ENCODE assay signal across 8 cellular contexts in genomic region chr2:37925063-37925897, GRCh38. TPM values are rescaled to one million over a fixed set of nuclear protein-coding genes. Genes with fewer than 3 reads are reported as not detected.
DNase-seq lines count a peak whose midpoint lies in the region; TF ChIP-seq lines count a peak whose summit lies in the region.

Gene RMDN2 (plus strand): TSS chr2:37925287. CDS start chr2:37929278, 3,991 bp downstream.

- H3K27me3 ChIP-seq in OCI-LY1 (ENCODE audit: insufficient read depth, low read length) (no peaks in the 10 kb centered on the region), mononuclear cell (ENCODE audit: insufficient read depth, low read length) (no peaks in the 10 kb centered on the region)

- no peaks in the 10 kb centered on the region for H3K36me3 ChIP-seq in OCI-LY1 (ENCODE audit: insufficient read depth, low read length)

- no peaks in the 10 kb centered on the region for H3K9me2 ChIP-seq in OCI-LY1 (ENCODE audit: low read depth, low read length)

- DNase-seq in COLO829 (ENCODE audit: low spot score) (peak; percentile 82), GM20000 (ENCODE audit: low spot score) (peak; percentile 91), HT1080 (ENCODE audit: low read depth) (peak; percentile 95), activated T-cell treated with anti-CD3 and anti-CD28 coated beads for 1 hour (ENCODE audit: low read depth) (peak; percentile 67), epithelial cell of esophagus (ENCODE audit: low read depth) (peak; percentile 79)
- peak; percentile 56 to 69 for DNase-seq in stimulated activated CD8-positive, alpha-beta memory T cell treated with anti-CD3 and anti-CD28 coated beads, Interleukin-4, amount 100 ng/mL, for 1 hour (ENCODE audit: low read depth in 2 of 2, low spot score in 1 of 2)

- H3K4me1 ChIP-seq in OCI-LY1 (ENCODE audit: insufficient read depth, low read length, severe bottlenecking) (peaks cover 13% of the 10 kb centered on the region), mononuclear cell (ENCODE audit: insufficient read depth, low read length) (peaks cover 33% of the 10 kb centered on the region)

- no peak for TF ChIP-seq CTCF in GM20000 (IDR thresholded peaks at IDR 0.05; ENCODE audit: extremely low read depth, missing control alignments)
- TF ChIP-seq CTCF in OCI-LY1 (IDR thresholded peaks at IDR 0.05; ENCODE audit: low read length) = no peak; the same call in 1 of the 2 replicates
- no peak for TF ChIP-seq CTCF in epithelial cell of esophagus (IDR thresholded peaks at IDR 0.05; ENCODE audit: insufficient read depth, low read depth, low read length, missing control alignments)

- H3K79me2 ChIP-seq in OCI-LY1 (ENCODE audit: insufficient read depth, low read length) = no peaks in the 10 kb centered on the region

- H3K4me3 ChIP-seq in OCI-LY1 (ENCODE audit: low read depth, low read length, poor library complexity, severe bottlenecking) (peak within 1 kb of the TSS; percentile 79), epithelial cell of esophagus (ENCODE audit: low read length) (peak within 1 kb of the TSS; percentile 72), mononuclear cell (ENCODE audit: low read length) (peak within 1 kb of the TSS; percentile 75)

- no peaks in the 10 kb centered on the region for H3K9me3 ChIP-seq in OCI-LY1 (ENCODE audit: low read length)
- no peaks in the 10 kb centered on the region for H3K9me3 ChIP-seq in mononuclear cell (ENCODE audit: low read depth, low read length)

- H3F3A ChIP-seq in OCI-LY1 (ENCODE audit: insufficient read depth, low read length) = no peaks in the 10 kb centered on the region

- peak within 1 kb of the TSS; percentile 64 for H2AFZ ChIP-seq in OCI-LY1 (ENCODE audit: low read length)

- H4K20me1 ChIP-seq in OCI-LY1 (ENCODE audit: insufficient read depth, low read length) = no peaks in the 10 kb centered on the region

- H3K4me2 ChIP-seq in OCI-LY1 (ENCODE audit: low read length) = peak within 1 kb of the TSS; percentile 86

- peak within 1 kb of the TSS; percentile 37 for H3K27ac ChIP-seq in OCI-LY1 (ENCODE audit: low read depth, low read length, poor library complexity, severe bottlenecking)

- peak within 1 kb of the TSS; percentile 82 for H3K9ac ChIP-seq in OCI-LY1 (ENCODE audit: low read length)

RNA-seq across cellular contexts. Expression of gene RMDN2, which starts in this region (rescaled TPM):
- 3.2 and 3.4 TPM in 2 replicates for total RNA-seq in HT1080 (2014; rRNA removed; shearing (Covaris generic))
- polyA plus RNA-seq in HT1080 (2015; cell fraction: cytosol; rRNA removed) = 2.4 and 3.4 TPM in 2 replicates
- polyA plus RNA-seq in HT1080 (2015; cell fraction: nucleus; rRNA removed) = 2.7 and 3.1 TPM in 2 replicates
- 9.6 TPM for total RNA-seq in mononuclear cell

Comparison
In these comparisons a context has a peak if more than half of its experiments do, and no peak if none do; other contexts are left out.
1. Peak in every context shown above with its lines: DNase-seq, H3K4me3 ChIP-seq and H3K27ac ChIP-seq.